9 cellular contexts compared by ENCODE assay signal in genomic region chr6:116764961-116765841, GRCh38. TPM values are rescaled to one million over a fixed set of nuclear protein-coding genes. Genes with fewer than 3 reads are reported as not detected.
DNase-seq lines count a peak whose midpoint lies in the region; ATAC-seq and TF ChIP-seq lines count a peak whose summit lies in the region.
"Had no signal": no experiment of that assay in that cellular context is flagged by ENCODE, and none has a peak within 500 bp of the region (broad histone marks: within the 10 kb centered on the region; RNA-seq: fewer than 3 reads in every experiment).

Gene FAM162B (minus strand): TSS chr6:116765719. CDS start chr6:116765576, 143 bp downstream.

- H3K36me3 ChIP-seq in HUES48 (ENCODE audit: control insufficient read depth, insufficient read depth, low read length) (no peaks in the 10 kb centered on the region), kidney epithelial cell (ENCODE audit: control insufficient read depth, insufficient read depth, low read length) (no peaks in the 10 kb centered on the region)

- CTCF ChIA-PET in CD4-positive, alpha-beta T cell (lab: Charles Lee): no interaction called here

- H3K36me3 Mint-ChIP-seq in CD4-positive, alpha-beta T cell (ENCODE audit: low read depth): no peaks in the 10 kb centered on the region
- no peaks in the 10 kb centered on the region for H3K36me3 Mint-ChIP-seq in central memory CD8-positive, alpha-beta T cell (ENCODE audit: insufficient read depth)
- H3K36me3 Mint-ChIP-seq in stimulated activated naive CD8-positive, alpha-beta T cell treated with anti-CD3 and anti-CD28 coated beads, Interleukin-15, Interleukin-2, amounts not matched to agents 100 ng/mL and 50 ng/mL, for 24 hours (ENCODE audit: low read depth): no peaks in the 10 kb centered on the region

- peak within 1 kb of the TSS; percentile 43 for H3K9ac ChIP-seq in HUES48 (ENCODE audit: low read depth, low read length)

- H3K27ac ChIP-seq in CD4-positive, alpha-beta T cell (ENCODE audit: low read depth, low read length): no peak within 1 kb of the TSS
- no peak within 1 kb of the TSS for H3K27ac ChIP-seq in HUES48 (ENCODE audit: low read depth, low read length)

- no peaks in the 10 kb centered on the region for H3K9me3 ChIP-seq in CD4-positive, alpha-beta T cell (ENCODE audit: control insufficient read depth, low read length)
- no peaks in the 10 kb centered on the region for H3K9me3 ChIP-seq in HUES48 (ENCODE audit: control insufficient read depth, insufficient read depth, low read length)

- peaks cover 70% of the 10 kb centered on the region for H3K27me3 Mint-ChIP-seq in CD4-positive, alpha-beta T cell
- H3K27me3 Mint-ChIP-seq in central memory CD8-positive, alpha-beta T cell: peaks cover 76% of the 10 kb centered on the region
- H3K27me3 Mint-ChIP-seq in stimulated activated naive CD8-positive, alpha-beta T cell treated with anti-CD3 and anti-CD28 coated beads, Interleukin-15, Interleukin-2, amounts not matched to agents 100 ng/mL and 50 ng/mL, for 24 hours: peaks cover 74% of the 10 kb centered on the region

- TF ChIP-seq CTCF in CD4-positive, alpha-beta T cell (IDR thresholded peaks at IDR 0.05): no peak
- no peak for TF ChIP-seq CTCF in kidney epithelial cell (IDR thresholded peaks at IDR 0.05; ENCODE audit: insufficient read depth, low read length, poor library complexity, severe bottlenecking)

- H3K4me3 Mint-ChIP-seq in CD4-positive, alpha-beta T cell: peak within 1 kb of the TSS; percentile 38
- H3K4me3 Mint-ChIP-seq in central memory CD8-positive, alpha-beta T cell: peak within 1 kb of the TSS; percentile 53
- H3K4me3 Mint-ChIP-seq in stimulated activated naive CD8-positive, alpha-beta T cell treated with anti-CD3 and anti-CD28 coated beads, Interleukin-15, Interleukin-2, amounts not matched to agents 100 ng/mL and 50 ng/mL, for 24 hours: peak within 1 kb of the TSS; percentile 60

- no peak for DNase-seq in CD4-positive, alpha-beta T cell
- no peak for DNase-seq in central memory CD8-positive, alpha-beta T cell (ENCODE audit: low spot score in 2 of 2)
- no peak for DNase-seq in kidney epithelial cell (ENCODE audit: low read depth)
- DNase-seq in NCI-H1048 (lab: John Stamatoyannopoulos, UW): no peak
- no peak for DNase-seq in NCI-H187 treated with DMSO at 0.1 percent for 48 hours (lab: John Stamatoyannopoulos, UW)

- H3K4me1 ChIP-seq in HUES48 (ENCODE audit: control insufficient read depth, insufficient read depth, low read length): peaks cover 14% of the 10 kb centered on the region

- peaks cover 10% of the 10 kb centered on the region for H3K4me1 Mint-ChIP-seq in CD4-positive, alpha-beta T cell (ENCODE audit: low read depth)
- peaks cover 9% of the 10 kb centered on the region for H3K4me1 Mint-ChIP-seq in central memory CD8-positive, alpha-beta T cell
- H3K4me1 Mint-ChIP-seq in stimulated activated naive CD8-positive, alpha-beta T cell treated with anti-CD3 and anti-CD28 coated beads, Interleukin-15, Interleukin-2, amounts not matched to agents 100 ng/mL and 50 ng/mL, for 24 hours (ENCODE audit: low read depth): peaks cover 15% of the 10 kb centered on the region

- H3K4me3 ChIP-seq in HUES48 (ENCODE audit: low read depth, low read length): peak within 1 kb of the TSS; percentile 79
- peak within 1 kb of the TSS; percentile 43 for H3K4me3 ChIP-seq in kidney epithelial cell (ENCODE audit: low read depth, low read length)

- H3K27me3 ChIP-seq in CD4-positive, alpha-beta T cell (ENCODE audit: control insufficient read depth, insufficient read depth, low read length): peaks cover 46% of the 10 kb centered on the region
- peaks cover 39% of the 10 kb centered on the region for H3K27me3 ChIP-seq in HUES48 (ENCODE audit: control insufficient read depth, insufficient read depth, low read length)
- H3K27me3 ChIP-seq in kidney epithelial cell (ENCODE audit: control insufficient read depth, insufficient read depth, low read length): peaks cover 18% of the 10 kb centered on the region

- no peak within 1 kb of the TSS for H3K27ac Mint-ChIP-seq in CD4-positive, alpha-beta T cell
- no peak within 1 kb of the TSS for H3K27ac Mint-ChIP-seq in central memory CD8-positive, alpha-beta T cell (ENCODE audit: low read depth)
- no peak within 1 kb of the TSS for H3K27ac Mint-ChIP-seq in stimulated activated naive CD8-positive, alpha-beta T cell treated with anti-CD3 and anti-CD28 coated beads, Interleukin-15, Interleukin-2, amounts not matched to agents 100 ng/mL and 50 ng/mL, for 24 hours

- POLR2A ChIA-PET in CD4-positive, alpha-beta T cell (lab: Charles Lee): no interaction called here

- no peak for ATAC-seq in CD4-positive, alpha-beta T cell (ENCODE audit: poor library complexity)
- no peak for ATAC-seq in central memory CD8-positive, alpha-beta T cell (replicated peaks; ENCODE audit: extremely low read depth, poor library complexity, severe bottlenecking)
- ATAC-seq in GM21529 (IDR thresholded peaks at IDR 0.05; ENCODE audit: unreplicated experiment): no peak
- ATAC-seq: HCT116 had no signal

- intact Hi-C loops in CD4-positive, alpha-beta T cell (cut with DNase I, micrococcal nuclease): no loop called here

- H3K9me3 Mint-ChIP-seq in CD4-positive, alpha-beta T cell: no peaks in the 10 kb centered on the region
- H3K9me3 Mint-ChIP-seq in central memory CD8-positive, alpha-beta T cell: no peaks in the 10 kb centered on the region
- H3K9me3 Mint-ChIP-seq in stimulated activated naive CD8-positive, alpha-beta T cell treated with anti-CD3 and anti-CD28 coated beads, Interleukin-15, Interleukin-2, amounts not matched to agents 100 ng/mL and 50 ng/mL, for 24 hours: no peaks in the 10 kb centered on the region

RNA-seq across cellular contexts. Expression of gene FAM162B, which starts in this region (rescaled TPM):
- total RNA-seq in CD4-positive, alpha-beta T cell: not detected
- total RNA-seq in kidney epithelial cell: 0.14 and 0.25 TPM in 2 replicates
